Comparison of ENCODE assay signal across 21 cellular contexts in genomic region chr1:33626801-33627200, GRCh38.
DNase-seq lines count a peak whose midpoint lies in the region; ATAC-seq and TF ChIP-seq lines count a peak whose summit lies in the region.
"Had no signal": no experiment of that assay in that cellular context is flagged by ENCODE, and none has a peak within 500 bp of the region (broad histone marks: within the 10 kb centered on the region; RNA-seq: fewer than 3 reads in every experiment).

No MANE protein-coding gene starts in this region.

- H3K9me3 Mint-ChIP-seq in type B pancreatic cell, result no peaks in the 10 kb centered on the region
- H3K9me3 Mint-ChIP-seq: CD8-positive, alpha-beta memory T cell; HFFc6 had no signal

- H3K27me3 ChIP-seq in SJCRH30 (no peaks in the 10 kb centered on the region; the same call in 1 of the 2 replicates), psoas muscle (ENCODE audit: insufficient read depth in 3 of 3, low read length in 2 of 3) (peaks cover 0 to 2% (median 0%) of the 10 kb centered on the region in 3 donors)
- H3K27me3 ChIP-seq: BE2C had no signal

- intact Hi-C loops in psoas muscle (cut with DNase I), result no loop called here

- WGBS in psoas muscle, 3 donors, result 17 to 29% (median 20%) methylated on average over 4 of the region's 4 CpGs

- no peak overlapping the region for H3K4me3 Mint-ChIP-seq in type B pancreatic cell
- H3K4me3 Mint-ChIP-seq: CD4-positive, CD25-positive, alpha-beta regulatory T cell; CD8-positive, alpha-beta memory T cell; HFFc6 had no signal

- H3K9me3 ChIP-seq in SJCRH30 (replicated peaks) (no peaks in the 10 kb centered on the region), psoas muscle (no peaks in the 10 kb centered on the region)
- H3K9me3 ChIP-seq: BE2C, Caco-2 had no signal

- H3K4me3 ChIP-seq in SJCRH30 (no peak overlapping the region), psoas muscle (no peak overlapping the region)
- H3K4me3 ChIP-seq: K562 had no signal

- H3K36me3 Mint-ChIP-seq in type B pancreatic cell, result no peaks in the 10 kb centered on the region
- H3K36me3 Mint-ChIP-seq: CD4-positive, CD25-positive, alpha-beta regulatory T cell; CD8-positive, alpha-beta memory T cell had no signal

- H3K4me1 Mint-ChIP-seq in type B pancreatic cell (ENCODE audit: unreplicated experiment), result no peaks in the 10 kb centered on the region
- H3K4me1 Mint-ChIP-seq: CD4-positive, CD25-positive, alpha-beta regulatory T cell; CD8-positive, alpha-beta memory T cell had no signal

- H3K36me3 ChIP-seq in SJCRH30, result no peaks in the 10 kb centered on the region
- no peaks in the 10 kb centered on the region for H3K36me3 ChIP-seq in psoas muscle (ENCODE audit: insufficient read depth in 1 of 2, low read depth in 1 of 2)
- H3K36me3 ChIP-seq: BE2C had no signal

- peak; percentile 85 to 95 (median 88) for ATAC-seq in psoas muscle
- no peak for ATAC-seq in GM18520 (IDR thresholded peaks at IDR 0.05; ENCODE audit: unreplicated experiment)
- ATAC-seq: HCT116, K562 had no signal

- peak overlapping the region; percentile 45 for H3K27ac ChIP-seq in SJCRH30
- H3K27ac ChIP-seq in psoas muscle, result peak overlapping the region; percentile 59
- H3K27ac ChIP-seq: HL-60 had no signal

- H3K27ac Mint-ChIP-seq in type B pancreatic cell, result no peak overlapping the region
- H3K27ac Mint-ChIP-seq: CD4-positive, CD25-positive, alpha-beta regulatory T cell; CD8-positive, alpha-beta memory T cell; HFFc6 had no signal

- peaks cover 23% of the 10 kb centered on the region for H3K4me1 ChIP-seq in SJCRH30
- no peaks in the 10 kb centered on the region for H3K4me1 ChIP-seq in psoas muscle
- H3K4me1 ChIP-seq: BE2C, Caco-2 had no signal

- DNase-seq in SJCRH30, result peak; percentile 61 to 78
- peak; percentile 20 for DNase-seq in islet precursor cell
- DNase-seq in psoas muscle, result no peak
- peak; percentile 25 for DNase-seq in type B pancreatic cell (ENCODE audit: extremely low spot score, unreplicated experiment)
- no peak for DNase-seq in HUDEP-2 (lab: John Stamatoyannopoulos, UW; ENCODE audit: unreplicated experiment in 76 of 76)
- no peak for DNase-seq in NCI-H146 (lab: John Stamatoyannopoulos, UW)
- DNase-seq: BE2C; C1 segment of cervical spinal cord; Caco-2; CD4-positive, CD25-positive, alpha-beta regulatory T cell; CD8-positive, alpha-beta memory T cell; DMS79 treated with DMSO at 0.1 percent for 48 hours; GF-D8; GOT3; H7; HFFc6; IMR-90 had no signal

- H3K27me3 Mint-ChIP-seq in type B pancreatic cell, result peaks cover 29% of the 10 kb centered on the region

- TF ChIP-seq CTCF in psoas muscle (IDR thresholded peaks at IDR 0.05) (no peak), type B pancreatic cell (conservative IDR thresholded peaks at IDR 0.05) (no peak)

Comparison
In these comparisons a context has a peak if more than half of its experiments do, and no peak if none do; other contexts are left out.
1. DNase-seq: peak in SJCRH30 (2 of 2), islet precursor cell (single experiment) and type B pancreatic cell (single experiment); none in psoas muscle (0 of 2), HUDEP-2 (0 of 76) and NCI-H146 (single experiment).